Comparison of ENCODE assay signal across 30 cellular contexts in genomic region chr6:30937265-30937664, GRCh38. TPM values are rescaled to one million over a fixed set of nuclear protein-coding genes. Genes with fewer than 3 reads are reported as not detected.
"Had no signal": no experiment of that assay in that cellular context is flagged by ENCODE, and none has a peak within 500 bp of the region (broad histone marks: within the 10 kb centered on the region; RNA-seq: fewer than 3 reads in every experiment).

No MANE protein-coding gene starts in this region.

- DNase-seq: heart right ventricle; islet precursor cell; left ventricle myocardium superior; naive thymus-derived CD8-positive, alpha-beta T cell; occipital lobe; right lobe of liver; stimulated activated CD4-positive, alpha-beta T cell treated with anti-CD3 and anti-CD28 coated beads, Interleukin-1b, Interleukin-23, amount 100 ng/mL, for 48 hours; stimulated activated CD4-positive, alpha-beta T cell treated with anti-CD3 and anti-CD28 coated beads, Interleukin-2, amount 100 ng/mL, for 48 hours; stimulated activated CD4-positive, alpha-beta T cell treated with anti-CD3 and anti-CD28 coated beads, Interleukin-4, amount 100 ng/mL, for 4 hours; stimulated activated CD8-positive, alpha-beta memory T cell treated with anti-CD3 and anti-CD28 coated beads, Interleukin-4, amount 100 ng/mL, for 48 hours; stimulated activated naive CD4-positive, alpha-beta T cell treated with Interleukin-2 at 50 U/mL for 16 hours; stimulated activated naive CD8-positive, alpha-beta T cell treated with anti-CD3 and anti-CD28 coated beads, Interleukin-15, amount 100 ng/mL, for 72 hours; substantia nigra had no signal

- FAIRE-seq: urothelium cell line had no signal

- ATAC-seq: heart right ventricle; left ventricle myocardium superior; naive thymus-derived CD8-positive, alpha-beta T cell; right lobe of liver; stimulated activated memory B cell treated with anti-CD40 and anti-IgM and Interleukin-4, amounts not matched to agents 10 μg/mL and 1 μg/mL and 100 μg/mL, for 72 hours; stimulated activated naive CD8-positive, alpha-beta T cell treated with anti-CD3 and anti-CD28 coated beads, Interleukin-15, amount 100 ng/mL, for 72 hours had no signal

- H3K9ac ChIP-seq: parathyroid adenoma had no signal

- H2AFZ ChIP-seq: hepatocyte, parathyroid adenoma had no signal

- H3K36me3 ChIP-seq: heart right ventricle, neutrophil, right atrium auricular region, right lobe of liver, tibial nerve had no signal

- H3K27me3 ChIP-seq: hepatocyte, right atrium auricular region, right lobe of liver, tibial nerve had no signal

- H3K27ac ChIP-seq: heart right ventricle, hepatocyte, neutrophil, parathyroid adenoma, right atrium auricular region, right lobe of liver, tibial nerve had no signal

- H3K4me1 ChIP-seq: right lobe of liver had no signal

- H3K4me3 ChIP-seq: heart right ventricle, hepatocyte, right atrium auricular region, right lobe of liver, smooth muscle cell, tibial nerve had no signal

- H3K9me3 ChIP-seq: heart right ventricle, neutrophil, right atrium auricular region, right lobe of liver, tibial nerve had no signal

- H3K4me2 ChIP-seq: hepatocyte, smooth muscle cell had no signal

RNA-seq across cellular contexts. Expression of gene MUCL3, which starts 3.5 kb away (rescaled TPM):
- total RNA-seq: kidney epithelial cell; left ventricle myocardium superior; lung microvascular endothelial cell; naive thymus-derived CD8-positive, alpha-beta T cell; neural crest cell; occipital lobe; osteocyte; pulmonary artery endothelial cell; renal cortical epithelial cell; right atrium auricular region; right lobe of liver; skeletal muscle tissue; temporal lobe had no signal
- polyA plus RNA-seq: heart right ventricle; naive thymus-derived CD8-positive, alpha-beta T cell; smooth muscle cell had no signal

RNA-seq across cellular contexts. Expression of gene SFTA2, which starts 5.3 kb away (rescaled TPM):
- total RNA-seq: heart right ventricle; hepatocyte; left ventricle myocardium superior; lung microvascular endothelial cell; naive thymus-derived CD8-positive, alpha-beta T cell; neural crest cell; occipital lobe; osteocyte; pulmonary artery endothelial cell; renal cortical epithelial cell; right atrium auricular region; right lobe of liver; skeletal muscle tissue; smooth muscle cell; temporal lobe; tibial nerve had no signal
- polyA plus RNA-seq: heart right ventricle, smooth muscle cell had no signal

RNA-seq across cellular contexts. Expression of gene MUC21, which starts 46.3 kb away (rescaled TPM):
- total RNA-seq: heart right ventricle; hepatocyte; kidney epithelial cell; left ventricle myocardium superior; lung microvascular endothelial cell; naive thymus-derived CD8-positive, alpha-beta T cell; neural crest cell; occipital lobe; osteocyte; progenitor cell of endocrine pancreas; pulmonary artery endothelial cell; renal cortical epithelial cell; right atrium auricular region; skeletal muscle tissue; smooth muscle cell; temporal lobe; tibial nerve had no signal
- polyA plus RNA-seq: hepatocyte; naive thymus-derived CD8-positive, alpha-beta T cell; smooth muscle cell had no signal
